ENCODE assay signal across 22 cellular contexts in genomic region chr11:83979593-83979992, GRCh38.
"Had no signal": no experiment of that assay in that cellular context is flagged by ENCODE, and none has a peak within 500 bp of the region (broad histone marks: within the 10 kb centered on the region; RNA-seq: fewer than 3 reads in every experiment).

No MANE protein-coding gene starts in this region.

- H3K4me2 ChIP-seq: smooth muscle cell had no signal

- ATAC-seq: activated T-cell treated with anti-CD3 and anti-CD28 coated beads, Interleukin-2, amount 50 U/mL, for 4 hours; natural killer cell treated with Interleukin-12 subunit alpha and Interleukin-12 subunit beta and Interleukin-15 and Interleukin-18, amount 100 ng/mL, for 72 hours; pancreas; sciatic nerve had no signal

- H3K27me3 ChIP-seq: adrenal gland, ascending aorta, pancreas, vagina had no signal

- DNase-seq: activated CD4-positive, alpha-beta T cell treated with anti-CD3 and anti-CD28 coated beads for 4 hours; activated CD4-positive, alpha-beta T cell treated with anti-CD3 and anti-CD28 coated beads, Interleukin-2, amount 50 U/mL, for 48 hours; activated CD4-positive, CD25-positive, alpha-beta regulatory T cell; activated CD8-positive, alpha-beta memory T cell treated with anti-CD3 and anti-CD28 coated beads, Interleukin-2, amount 50 U/mL, for 48 hours; activated naive CD4-positive, alpha-beta T cell; activated T-cell treated with anti-CD3 and anti-CD28 coated beads, Interleukin-2, amount 50 U/mL, for 4 hours; adrenal gland; kidney; pancreas; stimulated activated CD4-positive, alpha-beta T cell treated with anti-CD3 and anti-CD28 coated beads, Interleukin-15, amount 100 ng/mL, for 24 hours; stimulated activated CD4-positive, alpha-beta T cell treated with anti-CD3 and anti-CD28 coated beads, Interleukin-2, amount 100 ng/mL, for 48 hours; stimulated activated CD8-positive, alpha-beta memory T cell treated with anti-CD3 and anti-CD28 coated beads, Interleukin-4, amount 100 ng/mL, for 48 hours; stimulated activated naive CD4-positive, alpha-beta T cell; T1000 had no signal

- H3K36me3 ChIP-seq: adrenal gland, ascending aorta, pancreas, thoracic aorta, vagina had no signal

- H3K27ac ChIP-seq: adrenal gland, ascending aorta, coronary artery, epithelial cell of prostate, pancreas, thoracic aorta, vagina had no signal

- H3K4me3 ChIP-seq: adrenal gland, ascending aorta, coronary artery, pancreas, smooth muscle cell, thoracic aorta, vagina had no signal

- H3K9me3 ChIP-seq: adrenal gland, ascending aorta, pancreas, thoracic aorta, vagina had no signal

- H3K4me1 ChIP-seq: adrenal gland, ascending aorta, pancreas, vagina had no signal
